ENCODE assay signal across 8 cellular contexts in genomic region chr12:15278816-15279658, GRCh38. TPM values are rescaled to one million over a fixed set of nuclear protein-coding genes. Genes with fewer than 3 reads are reported as not detected.
DNase-seq lines count a peak whose midpoint lies in the region; ATAC-seq and TF ChIP-seq lines count a peak whose summit lies in the region.

No MANE protein-coding gene starts in this region.

- H3K4me3 Mint-ChIP-seq in GM23338: no peak overlapping the region
- H3K4me3 Mint-ChIP-seq in chondrocyte (ENCODE audit: unreplicated experiment): no peak overlapping the region
- H3K4me3 Mint-ChIP-seq in naive thymus-derived CD4-positive, alpha-beta T cell: peak overlapping the region in 1 of 10 donors; percentile 17

- H3K4me1 ChIP-seq in GM23338 (ENCODE audit: insufficient read depth): no peaks in the 10 kb centered on the region
- no peaks in the 10 kb centered on the region for H3K4me1 ChIP-seq in naive thymus-derived CD4-positive, alpha-beta T cell (ENCODE audit: control insufficient read depth in 2 of 2, insufficient read depth in 2 of 2, low read length in 2 of 2)

- 0 out of 2 replicates have a peak overlapping the region, but pooled peaks have one; percentile 12 for H3K27ac Mint-ChIP-seq in GM23338
- H3K27ac Mint-ChIP-seq in chondrocyte (ENCODE audit: unreplicated experiment): peak overlapping the region; percentile 80
- H3K27ac Mint-ChIP-seq in naive thymus-derived CD4-positive, alpha-beta T cell: no peak overlapping the region

- no peak overlapping the region for H3K4me2 ChIP-seq in GM23338

- no peak overlapping the region for H3K27ac ChIP-seq in GM23338 (ENCODE audit: low read depth)
- H3K27ac ChIP-seq in naive thymus-derived CD4-positive, alpha-beta T cell (ENCODE audit: low read depth, low read length): no peak overlapping the region

- H3F3A ChIP-seq in GM23338 (replicated peaks; ENCODE audit: low read depth): no peaks in the 10 kb centered on the region

- H2AFZ ChIP-seq in GM23338: peak overlapping the region; percentile 56; the same call in 1 of the 2 replicates

- H3K9me3 ChIP-seq in naive thymus-derived CD4-positive, alpha-beta T cell (ENCODE audit: control insufficient read depth in 2 of 3, low read length in 3 of 3): no peaks in the 10 kb centered on the region

- H4K20me1 ChIP-seq in GM23338 (replicated peaks; ENCODE audit: insufficient read depth): no peaks in the 10 kb centered on the region

- CTCF ChIA-PET in naive thymus-derived CD4-positive, alpha-beta T cell (lab: Charles Lee): interaction anchor here (0.9 to 1.7 kb wide), 3 partner anchors 8 to 12 kb away, joined by 4 to 5 read pairs (median 4); no protein-coding TSS in a partner anchor

- H3K4me1 Mint-ChIP-seq in GM23338: peaks cover 7% of the 10 kb centered on the region; the same call in 2 of the 3 replicates
- H3K4me1 Mint-ChIP-seq in chondrocyte (ENCODE audit: low read depth): peaks cover 25% of the 10 kb centered on the region
- H3K4me1 Mint-ChIP-seq in naive thymus-derived CD4-positive, alpha-beta T cell: peaks cover 0 to 10% (median 0%) of the 10 kb centered on the region in 7 donors

- no peaks in the 10 kb centered on the region for H3K79me2 ChIP-seq in GM23338 (replicated peaks; ENCODE audit: insufficient read depth)

- H3K27me3 Mint-ChIP-seq in GM23338 (ENCODE audit: insufficient read depth, low read depth, poor library complexity) (no peaks in the 10 kb centered on the region), chondrocyte (ENCODE audit: low read depth) (no peaks in the 10 kb centered on the region)
- H3K27me3 Mint-ChIP-seq in naive thymus-derived CD4-positive, alpha-beta T cell: peaks cover 0 to 28% (median 10%) of the 10 kb centered on the region in 5 donors

- POLR2A ChIA-PET in naive thymus-derived CD4-positive, alpha-beta T cell (lab: Charles Lee): no interaction called here

- no peaks in the 10 kb centered on the region for H3K27me3 ChIP-seq in GM23338 (ENCODE audit: insufficient read depth)
- no peaks in the 10 kb centered on the region for H3K27me3 ChIP-seq in naive thymus-derived CD4-positive, alpha-beta T cell (ENCODE audit: control insufficient read depth in 2 of 2, insufficient read depth in 2 of 2, low read length in 2 of 2)

- ATAC-seq in GM23338: no peak
- peak; percentile 71 for ATAC-seq in naive thymus-derived CD4-positive, alpha-beta T cell

- no peaks in the 10 kb centered on the region for H3K9me3 Mint-ChIP-seq in GM23338
- H3K9me3 Mint-ChIP-seq in chondrocyte (ENCODE audit: low read depth): no peaks in the 10 kb centered on the region
- H3K9me3 Mint-ChIP-seq in naive thymus-derived CD4-positive, alpha-beta T cell: no peaks in the 10 kb centered on the region

- H3K36me3 ChIP-seq in GM23338 (ENCODE audit: insufficient read depth): no peaks in the 10 kb centered on the region
- H3K36me3 ChIP-seq in naive thymus-derived CD4-positive, alpha-beta T cell (ENCODE audit: control insufficient read depth in 2 of 3, insufficient read depth in 3 of 3, low read length in 3 of 3): no peaks in the 10 kb centered on the region

- DNase-seq in CMK (ENCODE audit: low read depth) (peak; percentile 14), GM23338 (ENCODE audit: low spot score) (no peak), NCI-H2081 (lab: John Stamatoyannopoulos, UW) (peak; percentile 75 to 96), chondrocyte (ENCODE audit: low spot score) (no peak), NCI-H1694 treated with DMSO at 0.1 percent for 48 hours (lab: John Stamatoyannopoulos, UW) (no peak), medulla oblongata (ENCODE audit: extremely low spot score) (no peak)
- no peak for DNase-seq in naive thymus-derived CD4-positive, alpha-beta T cell
- DNase-seq in activated T-cell treated with anti-CD3 and anti-CD28 coated beads, Interleukin-2, amount 50 U/mL, for 48 hours: no peak

- H3K9me2 ChIP-seq in GM23338 (ENCODE audit: insufficient read depth): no peaks in the 10 kb centered on the region

- H3K4me3 ChIP-seq in GM23338: no peak overlapping the region
- no peak overlapping the region for H3K4me3 ChIP-seq in naive thymus-derived CD4-positive, alpha-beta T cell (ENCODE audit: low read length)

- no peak for TF ChIP-seq CTCF in GM23338 (conservative IDR thresholded peaks at IDR 0.05; ENCODE audit: low read depth in 2 of 2)
- no peak for TF ChIP-seq CTCF in chondrocyte (IDR thresholded peaks at IDR 0.05)

- no peaks in the 10 kb centered on the region for H3K36me3 Mint-ChIP-seq in GM23338 (ENCODE audit: low read depth)
- H3K36me3 Mint-ChIP-seq in chondrocyte (ENCODE audit: low read depth): no peaks in the 10 kb centered on the region
- no peaks in the 10 kb centered on the region for H3K36me3 Mint-ChIP-seq in naive thymus-derived CD4-positive, alpha-beta T cell

- intact Hi-C loops in naive thymus-derived CD4-positive, alpha-beta T cell (cut with micrococcal nuclease): no loop called here

TF ChIP-seq in GM23338, 12 proteins besides CTCF, POLR2A, EP300 and RAD21:
- no peak for TF ChIP-seq EZH2 (IDR thresholded peaks at IDR 0.05; ENCODE audit: low read depth, unreplicated experiment)
- TF ChIP-seq JUNB (IDR thresholded peaks at IDR 0.05; ENCODE audit: unreplicated experiment): no peak
- no peak for TF ChIP-seq ZNF462 (CRISPR knock-in tag; IDR thresholded peaks at IDR 0.05)
- no peak for TF ChIP-seq CREB1 (CRISPR knock-in tag; IDR thresholded peaks at IDR 0.05; ENCODE audit: low read depth)
- TF ChIP-seq STAT1 (IDR thresholded peaks at IDR 0.05; ENCODE audit: unreplicated experiment): no peak
- TF ChIP-seq ZNF331 (CRISPR knock-in tag; IDR thresholded peaks at IDR 0.05; ENCODE audit: low read depth): no peak
- TF ChIP-seq ZNF114 (CRISPR knock-in tag; IDR thresholded peaks at IDR 0.05): no peak

RNA-seq across cellular contexts. Expression of gene PTPRO, which starts 43.3 kb away (rescaled TPM):
- 1.5 and 5.4 TPM in 2 replicates for total RNA-seq in GM23338 (2014; rRNA removed; shearing (Covaris generic))
- 1.4 and 2.3 TPM in 2 replicates for polyA plus RNA-seq in GM23338 (2016; fragmentation: Nextera tagmentation; extraction: Ambion mirVana)
- total RNA-seq in chondrocyte: 3.0 to 3.9 TPM (median 3.1 TPM) in 3 replicates
- total RNA-seq in naive thymus-derived CD4-positive, alpha-beta T cell: 10 to 100 TPM in 1 of 5 experiments, 1 to 10 TPM in 4; 1.8 to 14.2 (median 8.5) TPM
- polyA plus RNA-seq in naive thymus-derived CD4-positive, alpha-beta T cell: 1 to 10 TPM; 5.8 to 6.4 TPM

RNA-seq across cellular contexts. Expression of gene RERG, which starts 57.8 kb away (rescaled TPM):
- total RNA-seq in GM23338 (2014; rRNA removed; shearing (Covaris generic)): 1.5 and 3.5 TPM in 2 replicates
- 0.99 and 1.1 TPM in 2 replicates for polyA plus RNA-seq in GM23338 (2016; fragmentation: Nextera tagmentation; extraction: Ambion mirVana)
- 10.1 to 64.8 TPM (median 10.8 TPM) in 3 replicates for total RNA-seq in chondrocyte
- total RNA-seq in naive thymus-derived CD4-positive, alpha-beta T cell: under 1 TPM in 1 of 5 experiments, not detected in 4; 0.35 TPM
- not detected for polyA plus RNA-seq in naive thymus-derived CD4-positive, alpha-beta T cell

Comparison
In these comparisons a context has a peak if more than half of its experiments do, and no peak if none do; other contexts are left out.
1. DNase-seq: peak in CMK (single experiment) and NCI-H2081 (2 of 2); none in GM23338 (single experiment), chondrocyte (single experiment), naive thymus-derived CD4-positive, alpha-beta T cell (0 of 9), NCI-H1694 treated with DMSO at 0.1 percent for 48 hours (single experiment), activated T-cell treated with anti-CD3 and anti-CD28 coated beads, Interleukin-2, amount 50 U/mL, for 48 hours (0 of 2) and medulla oblongata (single experiment).
2. H3K27ac Mint-ChIP-seq: peak in GM23338 (single experiment) and chondrocyte (single experiment); none in naive thymus-derived CD4-positive, alpha-beta T cell (0 of 9).